11 cellular contexts compared by ENCODE assay signal in the genomic region with DNA sequence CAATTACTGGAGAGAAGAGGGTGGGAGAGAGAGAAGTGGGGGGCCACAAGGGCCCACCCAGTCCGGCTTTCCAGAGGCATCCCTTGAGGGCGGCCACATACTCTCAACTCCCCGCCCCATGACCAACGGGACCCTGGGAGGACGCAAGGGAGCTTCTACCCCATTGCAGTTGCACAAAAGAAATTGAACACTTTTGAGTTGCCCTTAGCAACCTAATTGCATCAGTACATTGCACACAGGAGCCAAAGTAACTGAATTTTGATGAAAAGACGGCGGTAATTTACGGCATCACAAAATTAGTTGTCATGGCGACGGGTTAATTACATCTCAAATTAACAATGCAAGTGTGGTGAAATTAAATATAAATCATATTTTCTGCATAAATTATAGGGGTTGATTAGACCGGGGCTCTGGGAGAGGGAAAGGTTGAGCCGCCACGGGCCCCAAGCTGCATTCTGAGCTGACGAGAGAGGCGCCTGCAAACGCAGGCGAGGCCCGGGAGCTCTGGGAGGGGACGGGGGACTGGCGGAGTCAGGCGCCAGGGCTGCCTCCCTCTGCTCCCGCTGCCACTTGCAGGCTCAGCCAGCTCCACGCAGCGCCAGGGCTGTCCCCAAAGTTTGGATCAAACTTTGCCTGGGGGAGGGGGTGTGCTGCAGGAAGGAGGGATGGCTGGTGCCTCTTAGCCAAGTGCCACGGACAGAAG.
DNase-seq lines count a peak whose midpoint lies in the region; ATAC-seq and TF ChIP-seq lines count a peak whose summit lies in the region.
"Had no signal": no experiment of that assay in that cellular context is flagged by ENCODE, and none has a peak within 500 bp of the region (broad histone marks: within the 10 kb centered on the region; RNA-seq: fewer than 3 reads in every experiment).

No MANE protein-coding gene starts in this region.

- H3K27ac Mint-ChIP-seq in GM23338, result no peak overlapping the region
- H3K27ac Mint-ChIP-seq: natural killer cell treated with Interleukin-12 subunit alpha and Interleukin-12 subunit beta and Interleukin-15 and Interleukin-18, amount 100 ng/mL, for 72 hours had no signal

- TF ChIP-seq POLR2A in heart left ventricle (IDR thresholded peaks at IDR 0.05), result no peak

- DNase-seq in GM23338 (ENCODE audit: low spot score), result peak; percentile 60
- DNase-seq in NCI-H2171 treated with DMSO at 0.1 percent for 48 hours (lab: John Stamatoyannopoulos, UW), result peak; percentile 57
- peak; percentile 56 to 78 (median 70) for DNase-seq in heart left ventricle
- peak; percentile 23 for DNase-seq in putamen (ENCODE audit: low spot score)
- no peak for DNase-seq in inferior parietal cortex (ENCODE audit: extremely low spot score)
- no peak for DNase-seq in HT-29 (ENCODE audit: low spot score)
- no peak for DNase-seq in 8988T
- DNase-seq: activated CD4-positive, alpha-beta T cell treated with anti-CD3 and anti-CD28 coated beads, Interleukin-2, amount 50 U/mL, for 1 hour; activated naive CD4-positive, alpha-beta T cell had no signal

- H4K20me1 ChIP-seq in GM23338 (replicated peaks; ENCODE audit: insufficient read depth), result no peaks in the 10 kb centered on the region

- peak overlapping the region; percentile 34; the same call in 1 of the 3 replicates for H3K4me3 Mint-ChIP-seq in GM23338
- H3K4me3 Mint-ChIP-seq: natural killer cell treated with Interleukin-12 subunit alpha and Interleukin-12 subunit beta and Interleukin-15 and Interleukin-18, amount 100 ng/mL, for 72 hours had no signal

- no peaks in the 10 kb centered on the region for H3K9me3 ChIP-seq in heart left ventricle

- peak overlapping the region; percentile 27 for H3K4me2 ChIP-seq in GM23338

- H3K27me3 ChIP-seq in GM23338 (ENCODE audit: insufficient read depth) (no peaks in the 10 kb centered on the region), heart left ventricle (no peaks in the 10 kb centered on the region)

- H3K9me3 Mint-ChIP-seq in GM23338, result no peaks in the 10 kb centered on the region; the same call in 2 of the 3 replicates
- H3K9me3 Mint-ChIP-seq: natural killer cell treated with Interleukin-12 subunit alpha and Interleukin-12 subunit beta and Interleukin-15 and Interleukin-18, amount 100 ng/mL, for 72 hours had no signal

- H3K36me3 ChIP-seq in GM23338 (ENCODE audit: insufficient read depth), result no peaks in the 10 kb centered on the region
- no peaks in the 10 kb centered on the region for H3K36me3 ChIP-seq in heart left ventricle

- peak; percentile 56 for ATAC-seq in GM23338
- ATAC-seq in heart left ventricle, result peak; percentile 56 to 74 (median 64)
- ATAC-seq in HG03460 (IDR thresholded peaks at IDR 0.05; ENCODE audit: unreplicated experiment), result no peak
- ATAC-seq: natural killer cell treated with Interleukin-12 subunit alpha and Interleukin-12 subunit beta and Interleukin-15 and Interleukin-18, amount 100 ng/mL, for 72 hours had no signal

- 43 to 58% (median 50%) methylated on average over 21 to 25 of the region's 25 CpGs for whole genome bisulfite sequencing in heart left ventricle, 4 donors

- H3K4me3 ChIP-seq in GM23338 (0 out of 2 replicates have a peak overlapping the region, but pooled peaks have one; percentile 1), heart left ventricle (peak overlapping the region in 1 of 12 donors; percentile 7)

- intact Hi-C loops in heart left ventricle (cut with DNase I), result loop anchor here in 2 of 10 donors (10.0 kb wide), 1 partner anchor 50 kb away; no protein-coding TSS in a partner anchor

- H3K4me1 ChIP-seq in GM23338 (ENCODE audit: insufficient read depth), result peaks cover 30% of the 10 kb centered on the region
- H3K4me1 ChIP-seq in heart left ventricle, result peaks cover 0 to 77% (median 44%) of the 10 kb centered on the region in 12 donors

- no peaks in the 10 kb centered on the region for H3K79me2 ChIP-seq in GM23338 (replicated peaks; ENCODE audit: insufficient read depth)

- no peak for TF ChIP-seq CTCF in GM23338 (conservative IDR thresholded peaks at IDR 0.05; ENCODE audit: low read depth in 2 of 2)
- no peak for TF ChIP-seq CTCF in heart left ventricle (IDR thresholded peaks at IDR 0.05)

- no peaks in the 10 kb centered on the region for H3F3A ChIP-seq in GM23338 (replicated peaks; ENCODE audit: low read depth)

- H2AFZ ChIP-seq in GM23338, result no peak overlapping the region

- no peaks in the 10 kb centered on the region for H3K9me2 ChIP-seq in GM23338 (ENCODE audit: insufficient read depth)

- H3K4me1 Mint-ChIP-seq in GM23338, result peaks cover 47% of the 10 kb centered on the region

- H3K27ac ChIP-seq in GM23338 (ENCODE audit: low read depth), result peak overlapping the region; percentile 45; the same call in 1 of the 2 replicates
- H3K27ac ChIP-seq in heart left ventricle, result peak overlapping the region in 11 of 12 donors; percentile 27 to 87 (median 64)

- H3K27me3 Mint-ChIP-seq in GM23338 (ENCODE audit: insufficient read depth, low read depth, poor library complexity), result peaks cover 7% of the 10 kb centered on the region
- H3K27me3 Mint-ChIP-seq: natural killer cell treated with Interleukin-12 subunit alpha and Interleukin-12 subunit beta and Interleukin-15 and Interleukin-18, amount 100 ng/mL, for 72 hours had no signal

- H3K36me3 Mint-ChIP-seq in GM23338 (ENCODE audit: low read depth), result no peaks in the 10 kb centered on the region
- H3K36me3 Mint-ChIP-seq: natural killer cell treated with Interleukin-12 subunit alpha and Interleukin-12 subunit beta and Interleukin-15 and Interleukin-18, amount 100 ng/mL, for 72 hours had no signal

TF ChIP-seq in GM23338, 12 proteins besides CTCF, POLR2A, EP300 and RAD21 (continues in another document):
- TF ChIP-seq EZH2phosphoT487 (IDR thresholded peaks at IDR 0.05; ENCODE audit: unreplicated experiment), result no peak
- no peak for TF ChIP-seq POLR2AphosphoS5 (IDR thresholded peaks at IDR 0.05; ENCODE audit: low read depth)
- TF ChIP-seq, protein P1, sequence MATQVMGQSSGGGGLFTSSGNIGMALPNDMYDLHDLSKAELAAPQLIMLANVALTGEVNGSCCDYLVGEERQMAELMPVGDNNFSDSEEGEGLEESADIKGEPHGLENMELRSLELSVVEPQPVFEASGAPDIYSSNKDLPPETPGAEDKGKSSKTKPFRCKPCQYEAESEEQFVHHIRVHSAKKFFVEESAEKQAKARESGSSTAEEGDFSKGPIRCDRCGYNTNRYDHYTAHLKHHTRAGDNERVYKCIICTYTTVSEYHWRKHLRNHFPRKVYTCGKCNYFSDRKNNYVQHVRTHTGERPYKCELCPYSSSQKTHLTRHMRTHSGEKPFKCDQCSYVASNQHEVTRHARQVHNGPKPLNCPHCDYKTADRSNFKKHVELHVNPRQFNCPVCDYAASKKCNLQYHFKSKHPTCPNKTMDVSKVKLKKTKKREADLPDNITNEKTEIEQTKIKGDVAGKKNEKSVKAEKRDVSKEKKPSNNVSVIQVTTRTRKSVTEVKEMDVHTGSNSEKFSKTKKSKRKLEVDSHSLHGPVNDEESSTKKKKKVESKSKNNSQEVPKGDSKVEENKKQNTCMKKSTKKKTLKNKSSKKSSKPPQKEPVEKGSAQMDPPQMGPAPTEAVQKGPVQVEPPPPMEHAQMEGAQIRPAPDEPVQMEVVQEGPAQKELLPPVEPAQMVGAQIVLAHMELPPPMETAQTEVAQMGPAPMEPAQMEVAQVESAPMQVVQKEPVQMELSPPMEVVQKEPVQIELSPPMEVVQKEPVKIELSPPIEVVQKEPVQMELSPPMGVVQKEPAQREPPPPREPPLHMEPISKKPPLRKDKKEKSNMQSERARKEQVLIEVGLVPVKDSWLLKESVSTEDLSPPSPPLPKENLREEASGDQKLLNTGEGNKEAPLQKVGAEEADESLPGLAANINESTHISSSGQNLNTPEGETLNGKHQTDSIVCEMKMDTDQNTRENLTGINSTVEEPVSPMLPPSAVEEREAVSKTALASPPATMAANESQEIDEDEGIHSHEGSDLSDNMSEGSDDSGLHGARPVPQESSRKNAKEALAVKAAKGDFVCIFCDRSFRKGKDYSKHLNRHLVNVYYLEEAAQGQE (IDR thresholded peaks at IDR 0.05; ENCODE audit: unreplicated experiment), result no peak
- TF ChIP-seq ZNF114 (CRISPR knock-in tag; IDR thresholded peaks at IDR 0.05), result no peak
- no peak for TF ChIP-seq CREB1 (CRISPR knock-in tag; IDR thresholded peaks at IDR 0.05; ENCODE audit: low read depth)
- no peak for TF ChIP-seq EZH2 (IDR thresholded peaks at IDR 0.05; ENCODE audit: low read depth, unreplicated experiment)

Comparison
In these comparisons a context has a peak if more than half of its experiments do, and no peak if none do; other contexts are left out.
1. DNase-seq: peak in GM23338 (single experiment), NCI-H2171 treated with DMSO at 0.1 percent for 48 hours (single experiment), heart left ventricle (5 of 5) and putamen (single experiment); none in inferior parietal cortex (single experiment), HT-29 (single experiment) and 8988T (single experiment).